23 cellular contexts compared by ENCODE assay signal in the genomic region with DNA sequence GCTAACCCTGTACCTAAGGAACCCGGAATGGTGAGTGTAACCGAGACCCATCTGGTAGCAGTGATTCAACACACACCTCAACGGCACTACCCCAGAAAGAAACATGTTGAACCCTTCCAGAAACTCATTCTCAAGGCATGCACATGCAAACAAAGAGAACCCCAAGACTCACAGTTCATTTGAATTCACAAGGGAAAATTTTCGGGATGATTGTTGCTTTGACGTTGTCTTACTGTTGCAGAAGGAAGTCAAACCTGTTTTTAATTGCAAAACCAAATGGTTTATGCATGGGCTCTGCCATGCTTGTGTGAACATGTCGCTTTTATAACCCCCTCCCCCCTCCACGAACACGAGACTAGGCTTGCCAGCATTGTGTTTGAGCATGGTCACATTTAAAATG.
"Had no signal": no experiment of that assay in that cellular context is flagged by ENCODE, and none has a peak within 500 bp of the region (broad histone marks: within the 10 kb centered on the region; RNA-seq: fewer than 3 reads in every experiment).

No MANE protein-coding gene starts in this region.

- FAIRE-seq: islet of Langerhans, pancreas had no signal

- H3K36me3 ChIP-seq: esophagus muscularis mucosa, gastroesophageal sphincter, pancreas, tibial nerve, vagina had no signal

- H3K27me3 ChIP-seq: esophagus muscularis mucosa, gastroesophageal sphincter, tibial nerve, vagina had no signal

- DNase-seq: activated CD4-positive, alpha-beta T cell treated with anti-CD3 and anti-CD28 coated beads, Interleukin-2, amount 10 ng/mL, durations not matched to agents 24 days and 14 days; activated gamma-delta T cell treated with Interleukin-2 at 50 U/mL for 16 hours; activated T-cell treated with anti-CD3 and anti-CD28 coated beads, Interleukin-2, amount 50 U/mL, for 1 hour; aorta; central memory CD4-positive, alpha-beta T cell; dermis blood vessel endothelial cell; effector CD8-positive, alpha-beta T cell; head of caudate nucleus; left cardiac atrium; mesenchymal stem cell; mucosa of descending colon; nephron progenitor cell; pancreas; right cardiac atrium; stimulated activated CD4-positive, alpha-beta T cell treated with anti-CD3 and anti-CD28 coated beads, Interleukin-1b, Interleukin-23, amount 100 ng/mL, for 48 hours; stimulated activated naive CD8-positive, alpha-beta T cell treated with anti-CD3 and anti-CD28 coated beads, Interleukin-15, amount 100 ng/mL, for 72 hours had no signal

- H3K4me3 ChIP-seq: esophagus muscularis mucosa, gastroesophageal sphincter, mucosa of descending colon, pancreas, tibial nerve, vagina had no signal

- H3K9me3 ChIP-seq: esophagus muscularis mucosa, gastroesophageal sphincter, mucosa of descending colon, pancreas, tibial nerve, vagina had no signal

- ATAC-seq: activated CD4-positive, CD25-positive, alpha-beta regulatory T cell treated with anti-CD3 and anti-CD28 coated beads, Interleukin-2, amount 50 U/mL, for 24 hours; gastroesophageal sphincter; left cardiac atrium; mucosa of descending colon; pancreas; right cardiac atrium; stimulated activated naive CD8-positive, alpha-beta T cell treated with anti-CD3 and anti-CD28 coated beads, Interleukin-15, amount 100 ng/mL, for 72 hours had no signal

- H3K27ac ChIP-seq: esophagus muscularis mucosa, gastroesophageal sphincter, pancreas, tibial nerve, vagina, VCaP had no signal

- H3K4me1 ChIP-seq: esophagus muscularis mucosa, gastroesophageal sphincter, pancreas, tibial nerve, vagina had no signal
